Comparison of ENCODE assay signal across 20 cellular contexts in genomic region chr11:107176148-107177105, GRCh38.
DNase-seq lines count a peak whose midpoint lies in the region; ATAC-seq, FAIRE-seq and TF ChIP-seq lines count a peak whose summit lies in the region.
"Had no signal": no experiment of that assay in that cellular context is flagged by ENCODE, and none has a peak within 500 bp of the region (broad histone marks: within the 10 kb centered on the region; RNA-seq: fewer than 3 reads in every experiment).

No MANE protein-coding gene starts in this region.

- H3K4me1 ChIP-seq in HepG2 (ENCODE audit: insufficient read depth, low read length) (no peaks in the 10 kb centered on the region), right lobe of liver (no peaks in the 10 kb centered on the region), kidney (ENCODE audit: control insufficient read depth in 1 of 2, insufficient read depth in 1 of 2, low read depth in 1 of 2, low read length in 2 of 2) (no peaks in the 10 kb centered on the region), sigmoid colon (no peaks in the 10 kb centered on the region)
- H3K4me1 ChIP-seq: BLaER1 had no signal

- H3K36me3 Mint-ChIP-seq in progenitor cell of endocrine pancreas (ENCODE audit: insufficient read depth), result peaks cover 1% of the 10 kb centered on the region
- H3K36me3 Mint-ChIP-seq in activated CD4-positive, alpha-beta T cell treated with anti-CD3 and anti-CD28 coated beads, Interleukin-2, amount 10 ng/mL, durations not matched to agents 24 days and 14 days (ENCODE audit: low read depth), result no peaks in the 10 kb centered on the region
- H3K36me3 Mint-ChIP-seq: CD14-positive monocyte; CD8-positive, alpha-beta T cell had no signal

- H3K27me3 ChIP-seq in HepG2 (ENCODE audit: control insufficient read depth in 1 of 2, insufficient read depth in 2 of 2, low read length in 2 of 2), result no peaks in the 10 kb centered on the region
- H3K27me3 ChIP-seq in right lobe of liver, result no peaks in the 10 kb centered on the region
- H3K27me3 ChIP-seq in sigmoid colon, result no peaks in the 10 kb centered on the region
- H3K27me3 ChIP-seq: BLaER1 had no signal

- no peak for TF ChIP-seq CTCF in HepG2 (CRISPR knock-in tag; IDR thresholded peaks at IDR 0.05)
- TF ChIP-seq CTCF in right lobe of liver (IDR thresholded peaks at IDR 0.05), result no peak
- TF ChIP-seq CTCF in kidney (IDR thresholded peaks at IDR 0.05; ENCODE audit: borderline replicate concordance, extremely low read depth, insufficient read depth), result no peak
- no peak for TF ChIP-seq CTCF in sigmoid colon (IDR thresholded peaks at IDR 0.05)
- TF ChIP-seq CTCF in progenitor cell of endocrine pancreas (IDR thresholded peaks at IDR 0.05; ENCODE audit: unreplicated experiment), result no peak

- FAIRE-seq in HepG2 (lab: Jason Lieb, UNC) (no peak), kidney (lab: Jason Lieb, UNC) (no peak)
- FAIRE-seq: G401.6, GM12891 had no signal

- H3K9ac ChIP-seq in HepG2 (ENCODE audit: insufficient read depth, low read depth, low read length) (no peak overlapping the region), kidney (ENCODE audit: low read length in 2 of 2) (no peak overlapping the region)
- H3K9ac ChIP-seq: BLaER1, GM23248 had no signal

- no peaks in the 10 kb centered on the region for H4K20me1 ChIP-seq in HepG2 (ENCODE audit: insufficient read depth, low read length)
- H4K20me1 ChIP-seq: BLaER1 had no signal

- TF ChIP-seq POLR2A in HepG2 (IDR thresholded peaks at IDR 0.05; ENCODE audit: insufficient read depth in 1 of 2, low read depth in 2 of 2, low read length in 2 of 2), result no peak
- no peak for TF ChIP-seq POLR2A in right lobe of liver (IDR thresholded peaks at IDR 0.05)
- no peak for TF ChIP-seq POLR2A in sigmoid colon (IDR thresholded peaks at IDR 0.05)

- no peak overlapping the region for H3K4me3 Mint-ChIP-seq in progenitor cell of endocrine pancreas (ENCODE audit: low read depth)
- H3K4me3 Mint-ChIP-seq in activated CD4-positive, alpha-beta T cell treated with anti-CD3 and anti-CD28 coated beads, Interleukin-2, amount 10 ng/mL, durations not matched to agents 24 days and 14 days, result no peak overlapping the region
- H3K4me3 Mint-ChIP-seq: CD14-positive monocyte; CD8-positive, alpha-beta T cell had no signal

- H3K79me2 ChIP-seq in HepG2 (ENCODE audit: insufficient read depth, low read length), result no peaks in the 10 kb centered on the region

- no peak overlapping the region for H3K27ac Mint-ChIP-seq in progenitor cell of endocrine pancreas
- H3K27ac Mint-ChIP-seq in activated CD4-positive, alpha-beta T cell treated with anti-CD3 and anti-CD28 coated beads, Interleukin-2, amount 10 ng/mL, durations not matched to agents 24 days and 14 days, result no peak overlapping the region
- H3K27ac Mint-ChIP-seq: CD14-positive monocyte; CD8-positive, alpha-beta T cell had no signal

- intact Hi-C loops in HepG2 (cut with micrococcal nuclease; ENCODE audit: unreplicated experiment), result no loop called here
- intact Hi-C loops in right lobe of liver (cut with DNase I), result no loop called here
- intact Hi-C loops in kidney (cut with DNase I), result no loop called here
- intact Hi-C loops in sigmoid colon (cut with DNase I), result no loop called here
- intact Hi-C loops in activated CD4-positive, alpha-beta T cell treated with anti-CD3 and anti-CD28 coated beads, Interleukin-2, amount 10 ng/mL, durations not matched to agents 24 days and 14 days (cut with micrococcal nuclease), result no loop called here

- WGBS in HepG2 (ENCODE audit: low lambda C conversion rate), result 58% methylated on average over 33 of the region's 37 CpGs
- 93% methylated on average over 19 of the region's 37 CpGs for WGBS in right lobe of liver (ENCODE audit: insufficient coverage, low coverage, low lambda C conversion rate, missing lambda C conversion rate)
- WGBS in sigmoid colon, 2 donors, result 93 to 95% methylated on average over 37 of the region's 37 CpGs

- no peak overlapping the region for H3K4me2 ChIP-seq in HepG2 (ENCODE audit: low read depth, low read length)
- H3K4me2 ChIP-seq: BLaER1 had no signal

- H3K27ac ChIP-seq in HepG2 (ENCODE audit: extremely low read length, insufficient read depth, low read length), result no peak overlapping the region
- no peak overlapping the region for H3K27ac ChIP-seq in right lobe of liver
- no peak overlapping the region for H3K27ac ChIP-seq in kidney (ENCODE audit: low read depth in 2 of 2, low read length in 2 of 2)
- H3K27ac ChIP-seq in sigmoid colon, result no peak overlapping the region
- H3K27ac ChIP-seq: BLaER1, GM23248 had no signal

- BruUV-seq in HepG2 (replicated peaks; lab: Mats Ljungman, UMichigan), result no TSS peak

- peaks cover 3% of the 10 kb centered on the region for H3K9me3 Mint-ChIP-seq in progenitor cell of endocrine pancreas (ENCODE audit: low read depth)
- peaks cover 4% of the 10 kb centered on the region for H3K9me3 Mint-ChIP-seq in activated CD4-positive, alpha-beta T cell treated with anti-CD3 and anti-CD28 coated beads, Interleukin-2, amount 10 ng/mL, durations not matched to agents 24 days and 14 days

- H3K4me3 ChIP-seq in HepG2 (replicated peaks in 1 of 3; ENCODE audit: insufficient read depth in 1 of 3, low read depth in 2 of 3, low read length in 3 of 3) (no peak overlapping the region), right lobe of liver (no peak overlapping the region), kidney (ENCODE audit: low read length in 2 of 2) (no peak overlapping the region), sigmoid colon (no peak overlapping the region)
- H3K4me3 ChIP-seq: BLaER1, GM23248 had no signal

- H2AFZ ChIP-seq in HepG2 (ENCODE audit: low read length), result no peak overlapping the region
- H2AFZ ChIP-seq: GM23248 had no signal

- no peak for DNase-seq in HepG2 (ENCODE audit: low spot score)
- no peak for DNase-seq in right lobe of liver
- peak; percentile 32 for DNase-seq in kidney
- DNase-seq in sigmoid colon, result peak; percentile 62
- DNase-seq in progenitor cell of endocrine pancreas (ENCODE audit: low spot score, unreplicated experiment), result no peak
- no peak for DNase-seq in CD1c-positive myeloid dendritic cell (ENCODE audit: extremely low spot score)
- DNase-seq in activated CD4-positive, alpha-beta T cell treated with anti-CD3 and anti-CD28 coated beads, Interleukin-2, amount 10 ng/mL, durations not matched to agents 24 days and 14 days, result no peak
- DNase-seq: 8988T; CD8-positive, alpha-beta T cell; COR-L47; DMS 273 treated with DMSO at 0.1 percent for 48 hours; DMS53; DND-41; EL; GM23248; HCEC 1CT had no signal

- H3K27me3 Mint-ChIP-seq in progenitor cell of endocrine pancreas, result no peaks in the 10 kb centered on the region
- H3K27me3 Mint-ChIP-seq in activated CD4-positive, alpha-beta T cell treated with anti-CD3 and anti-CD28 coated beads, Interleukin-2, amount 10 ng/mL, durations not matched to agents 24 days and 14 days, result no peaks in the 10 kb centered on the region

- no peak for TF ChIP-seq EP300 in HepG2 (IDR thresholded peaks at IDR 0.05; ENCODE audit: low read depth in 2 of 2, low read length in 2 of 2)
- TF ChIP-seq EP300 in HepG2 (CRISPR knock-in tag; IDR thresholded peaks at IDR 0.05; ENCODE audit: borderline replicate concordance), result no peak
- TF ChIP-seq EP300 in sigmoid colon (IDR thresholded peaks at IDR 0.05), result no peak

- H3K36me3 ChIP-seq in HepG2 (replicated peaks in 1 of 2; ENCODE audit: control insufficient read depth in 1 of 2, insufficient read depth in 2 of 2, low read length in 2 of 2), result no peaks in the 10 kb centered on the region
- no peaks in the 10 kb centered on the region for H3K36me3 ChIP-seq in right lobe of liver
- no peaks in the 10 kb centered on the region for H3K36me3 ChIP-seq in kidney (ENCODE audit: control insufficient read depth in 1 of 2, insufficient read depth in 2 of 2, low read length in 2 of 2)
- no peaks in the 10 kb centered on the region for H3K36me3 ChIP-seq in sigmoid colon
- H3K36me3 ChIP-seq: BLaER1 had no signal

- TF ChIP-seq RAD21 in HepG2 (CRISPR knock-in tag; IDR thresholded peaks at IDR 0.05), result no peak

- POLR2A ChIA-PET in HepG2 (lab: Yijun Ruan, JAX), result no interaction called here

- CTCF ChIA-PET in HepG2 (lab: Yijun Ruan, JAX; ENCODE audit: low intra/inter-chr PET ratio, low total read pairs), result no interaction called here

- no peaks in the 10 kb centered on the region for H3K9me3 ChIP-seq in HepG2 (ENCODE audit: low read length)
- no peaks in the 10 kb centered on the region for H3K9me3 ChIP-seq in right lobe of liver
- no peaks in the 10 kb centered on the region for H3K9me3 ChIP-seq in kidney (ENCODE audit: control insufficient read depth in 1 of 2, low read length in 2 of 2)
- H3K9me3 ChIP-seq in sigmoid colon, result no peaks in the 10 kb centered on the region
- H3K9me3 ChIP-seq: BLaER1 had no signal

- ATAC-seq in HepG2 (no peak), right lobe of liver (no peak)
- ATAC-seq: CD8-positive, alpha-beta T cell had no signal

- in situ Hi-C loops in HepG2 (cut with HindIII; ENCODE audit: extremely low pct_ligation_motif_present, low pct_unique_long_range_greater_than_20kb), result no loop called here

- no peaks in the 10 kb centered on the region for H3K4me1 Mint-ChIP-seq in progenitor cell of endocrine pancreas (ENCODE audit: low read depth)
- no peaks in the 10 kb centered on the region for H3K4me1 Mint-ChIP-seq in activated CD4-positive, alpha-beta T cell treated with anti-CD3 and anti-CD28 coated beads, Interleukin-2, amount 10 ng/mL, durations not matched to agents 24 days and 14 days
- H3K4me1 Mint-ChIP-seq: CD14-positive monocyte had no signal

TF ChIP-seq in HepG2, 621 proteins besides CTCF, POLR2A, EP300 and RAD21:
- TF ChIP-seq CREB1 (IDR thresholded peaks at IDR 0.05) (peak; percentile 92), CREB1 (CRISPR knock-in tag; IDR thresholded peaks at IDR 0.05) (no peak), ATF7 (IDR thresholded peaks at IDR 0.05) (peak; percentile 97), ATF7 (CRISPR knock-in tag; IDR thresholded peaks at IDR 0.05) (no peak), ZNF124 (CRISPR knock-in tag; IDR thresholded peaks at IDR 0.05) (no peak)
TF ChIP-seq in HepG2: peak in this region for 2.

Comparison
In these comparisons a context has a peak if more than half of its experiments do, and no peak if none do; other contexts are left out.
1. DNase-seq: peak in kidney (single experiment) and sigmoid colon (single experiment); none in HepG2 (single experiment), right lobe of liver (0 of 3), progenitor cell of endocrine pancreas (single experiment), CD1c-positive myeloid dendritic cell (single experiment) and activated CD4-positive, alpha-beta T cell treated with anti-CD3 and anti-CD28 coated beads, Interleukin-2, amount 10 ng/mL, durations not matched to agents 24 days and 14 days (single experiment).